1 cellular context compared by ENCODE assay signal in the genomic region with DNA sequence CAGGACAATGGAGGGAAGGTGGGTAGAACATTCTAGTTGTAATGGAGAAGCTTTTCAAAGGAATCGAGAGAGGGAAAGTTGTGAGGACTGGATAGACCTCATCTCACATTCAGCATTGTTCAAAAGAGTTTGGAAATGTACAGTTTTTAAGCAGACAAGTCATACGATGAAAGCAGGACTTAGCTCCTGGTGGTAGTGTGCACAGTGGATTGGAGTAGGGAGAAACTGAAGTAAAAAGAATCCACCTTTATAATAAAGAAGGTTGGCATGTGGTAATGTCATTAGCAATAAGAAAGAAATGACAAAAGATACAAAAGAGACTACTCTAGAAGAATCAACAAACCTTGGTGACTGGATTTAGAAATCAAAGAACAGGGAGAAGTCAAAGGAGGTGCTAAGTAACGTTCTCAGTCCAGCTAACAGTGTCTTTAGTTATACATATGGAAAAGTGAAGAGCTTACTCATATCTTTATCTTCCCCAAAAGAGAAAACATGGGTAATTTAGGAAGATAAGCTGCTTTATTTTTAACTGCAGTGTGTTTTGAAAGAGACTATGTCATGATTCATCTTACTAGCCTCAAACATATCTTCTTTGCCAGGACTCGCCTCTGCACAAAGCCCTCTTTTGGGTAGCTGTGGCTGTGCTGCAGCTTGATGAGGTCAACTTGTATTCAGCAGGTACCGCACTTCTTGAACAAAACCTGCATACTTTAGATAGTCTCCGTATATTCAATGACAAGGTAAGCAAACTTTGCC.
TF ChIP-seq lines count a peak whose summit lies in the region.

No MANE protein-coding gene starts in this region.

TF ChIP-seq in K562, 482 proteins besides CTCF, POLR2A, EP300 and RAD21 (continues in another document):
- TF ChIP-seq TEAD4 (IDR thresholded peaks at IDR 0.05; ENCODE audit: low read length) (peak; percentile 93), TEAD4 (CRISPR knock-in tag; IDR thresholded peaks at IDR 0.05; ENCODE audit: borderline replicate concordance) (no peak), SOX6 (IDR thresholded peaks at IDR 0.05) (peak; percentile 85), CBX3 (IDR thresholded peaks at IDR 0.05; ENCODE audit: borderline replicate concordance in 1 of 2, low read length in 2 of 2) (peak in 1 of 2 experiments; percentile 19; a peak in 1 of 3 replicates), POLR2AphosphoS5 (IDR thresholded peaks at IDR 0.05; ENCODE audit: control insufficient read depth, insufficient read depth, low read depth, low read length) (peak; percentile 70; the same call in 1 of the 2 replicates), SP2 (IDR thresholded peaks at IDR 0.05; ENCODE audit: extremely low read depth, low read depth, low read length, poor library complexity, severe bottlenecking) (no peak), JUND (IDR thresholded peaks at IDR 0.05; ENCODE audit: borderline replicate concordance, low read depth, low read length) (peak; percentile 88), JUND (tag; IDR thresholded peaks at IDR 0.05; ENCODE audit: borderline replicate concordance, low read depth, low read length) (peak; percentile 88; the same call in 2 of the 3 replicates), HNRNPUL1 (IDR thresholded peaks at IDR 0.05; ENCODE audit: low read length) (no peak), ZNF766 (CRISPR knock-in tag; conservative IDR thresholded peaks at IDR 0.05) (peak; percentile 45; the same call in 1 of the 2 replicates), ADNP (tag; IDR thresholded peaks at IDR 0.05) (peak; percentile 44; the same call in 1 of the 2 replicates), NCOA4 (IDR thresholded peaks at IDR 0.05; ENCODE audit: partially characterized antibody) (no peak), NBN (IDR thresholded peaks at IDR 0.05; ENCODE audit: low read depth) (peak; percentile 47; the same call in 1 of the 2 replicates), SMARCE1 (IDR thresholded peaks at IDR 0.05) (peak; percentile 92), KHSRP (IDR thresholded peaks at IDR 0.05) (no peak), ZNF175 (CRISPR knock-in tag; IDR thresholded peaks at IDR 0.05; ENCODE audit: low read depth) (0 out of 2 replicates have a peak, but pooled peaks have one; percentile 44), ZNF324 (CRISPR knock-in tag; IDR thresholded peaks at IDR 0.05) (no peak), STAT5A (IDR thresholded peaks at IDR 0.05; ENCODE audit: borderline replicate concordance, low read length) (peak; percentile 74), ZNF274 (IDR thresholded peaks at IDR 0.05; ENCODE audit: borderline replicate concordance, low read depth, low read length) (no peak), TAF15 (IDR thresholded peaks at IDR 0.05; ENCODE audit: low read depth, low read length) (no peak), NCOA1 (IDR thresholded peaks at IDR 0.05; ENCODE audit: low read depth) (0 out of 2 replicates have a peak, but pooled peaks have one; percentile 42), ZKSCAN8 (CRISPR knock-in tag; IDR thresholded peaks at IDR 0.05) (peak; percentile 97), ZNF583 (CRISPR knock-in tag; IDR thresholded peaks at IDR 0.05) (no peak), DPF2 (IDR thresholded peaks at IDR 0.05) (peak; percentile 95), FOXJ3 (CRISPR knock-in tag; IDR thresholded peaks at IDR 0.05) (no peak), ARHGAP35 (IDR thresholded peaks at IDR 0.05; ENCODE audit: partially characterized antibody) (no peak), BCOR (IDR thresholded peaks at IDR 0.05) (peak; percentile 25; the same call in 1 of the 2 replicates), MCM3 (IDR thresholded peaks at IDR 0.05) (no peak), MAFK (IDR thresholded peaks at IDR 0.05; ENCODE audit: low read length) (peak; percentile 27; the same call in 1 of the 2 replicates), RCOR1 (IDR thresholded peaks at IDR 0.05; ENCODE audit: borderline replicate concordance in 1 of 2, low read depth in 2 of 2, low read length in 2 of 2) (peak in 1 of 2 experiments; percentile 94; a peak in 2 of 4 replicates), CBFA2T3 (IDR thresholded peaks at IDR 0.05) (peak; percentile 95), HCFC1 (IDR thresholded peaks at IDR 0.05; ENCODE audit: low read depth, low read length) (no peak), MEF2A (IDR thresholded peaks at IDR 0.05; ENCODE audit: control insufficient read depth, low read depth, low read length) (peak; percentile 94), FOXK2 (conservative IDR thresholded peaks at IDR 0.05 in 1 of 2, IDR thresholded peaks at IDR 0.05 in 1 of 2; ENCODE audit: low read depth in 2 of 2) (peak; percentile 59 to 67)
- TF ChIP-seq, protein P1, sequence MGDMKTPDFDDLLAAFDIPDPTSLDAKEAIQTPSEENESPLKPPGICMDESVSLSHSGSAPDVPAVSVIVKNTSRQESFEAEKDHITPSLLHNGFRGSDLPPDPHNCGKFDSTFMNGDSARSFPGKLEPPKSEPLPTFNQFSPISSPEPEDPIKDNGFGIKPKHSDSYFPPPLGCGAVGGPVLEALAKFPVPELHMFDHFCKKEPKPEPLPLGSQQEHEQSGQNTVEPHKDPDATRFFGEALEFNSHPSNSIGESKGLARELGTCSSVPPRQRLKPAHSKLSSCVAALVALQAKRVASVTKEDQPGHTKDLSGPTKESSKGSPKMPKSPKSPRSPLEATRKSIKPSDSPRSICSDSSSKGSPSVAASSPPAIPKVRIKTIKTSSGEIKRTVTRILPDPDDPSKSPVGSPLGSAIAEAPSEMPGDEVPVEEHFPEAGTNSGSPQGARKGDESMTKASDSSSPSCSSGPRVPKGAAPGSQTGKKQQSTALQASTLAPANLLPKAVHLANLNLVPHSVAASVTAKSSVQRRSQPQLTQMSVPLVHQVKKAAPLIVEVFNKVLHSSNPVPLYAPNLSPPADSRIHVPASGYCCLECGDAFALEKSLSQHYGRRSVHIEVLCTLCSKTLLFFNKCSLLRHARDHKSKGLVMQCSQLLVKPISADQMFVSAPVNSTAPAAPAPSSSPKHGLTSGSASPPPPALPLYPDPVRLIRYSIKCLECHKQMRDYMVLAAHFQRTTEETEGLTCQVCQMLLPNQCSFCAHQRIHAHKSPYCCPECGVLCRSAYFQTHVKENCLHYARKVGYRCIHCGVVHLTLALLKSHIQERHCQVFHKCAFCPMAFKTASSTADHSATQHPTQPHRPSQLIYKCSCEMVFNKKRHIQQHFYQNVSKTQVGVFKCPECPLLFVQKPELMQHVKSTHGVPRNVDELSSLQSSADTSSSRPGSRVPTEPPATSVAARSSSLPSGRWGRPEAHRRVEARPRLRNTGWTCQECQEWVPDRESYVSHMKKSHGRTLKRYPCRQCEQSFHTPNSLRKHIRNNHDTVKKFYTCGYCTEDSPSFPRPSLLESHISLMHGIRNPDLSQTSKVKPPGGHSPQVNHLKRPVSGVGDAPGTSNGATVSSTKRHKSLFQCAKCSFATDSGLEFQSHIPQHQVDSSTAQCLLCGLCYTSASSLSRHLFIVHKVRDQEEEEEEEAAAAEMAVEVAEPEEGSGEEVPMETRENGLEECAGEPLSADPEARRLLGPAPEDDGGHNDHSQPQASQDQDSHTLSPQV (IDR thresholded peaks at IDR 0.05) = no peak
- TF ChIP-seq, protein P2, sequence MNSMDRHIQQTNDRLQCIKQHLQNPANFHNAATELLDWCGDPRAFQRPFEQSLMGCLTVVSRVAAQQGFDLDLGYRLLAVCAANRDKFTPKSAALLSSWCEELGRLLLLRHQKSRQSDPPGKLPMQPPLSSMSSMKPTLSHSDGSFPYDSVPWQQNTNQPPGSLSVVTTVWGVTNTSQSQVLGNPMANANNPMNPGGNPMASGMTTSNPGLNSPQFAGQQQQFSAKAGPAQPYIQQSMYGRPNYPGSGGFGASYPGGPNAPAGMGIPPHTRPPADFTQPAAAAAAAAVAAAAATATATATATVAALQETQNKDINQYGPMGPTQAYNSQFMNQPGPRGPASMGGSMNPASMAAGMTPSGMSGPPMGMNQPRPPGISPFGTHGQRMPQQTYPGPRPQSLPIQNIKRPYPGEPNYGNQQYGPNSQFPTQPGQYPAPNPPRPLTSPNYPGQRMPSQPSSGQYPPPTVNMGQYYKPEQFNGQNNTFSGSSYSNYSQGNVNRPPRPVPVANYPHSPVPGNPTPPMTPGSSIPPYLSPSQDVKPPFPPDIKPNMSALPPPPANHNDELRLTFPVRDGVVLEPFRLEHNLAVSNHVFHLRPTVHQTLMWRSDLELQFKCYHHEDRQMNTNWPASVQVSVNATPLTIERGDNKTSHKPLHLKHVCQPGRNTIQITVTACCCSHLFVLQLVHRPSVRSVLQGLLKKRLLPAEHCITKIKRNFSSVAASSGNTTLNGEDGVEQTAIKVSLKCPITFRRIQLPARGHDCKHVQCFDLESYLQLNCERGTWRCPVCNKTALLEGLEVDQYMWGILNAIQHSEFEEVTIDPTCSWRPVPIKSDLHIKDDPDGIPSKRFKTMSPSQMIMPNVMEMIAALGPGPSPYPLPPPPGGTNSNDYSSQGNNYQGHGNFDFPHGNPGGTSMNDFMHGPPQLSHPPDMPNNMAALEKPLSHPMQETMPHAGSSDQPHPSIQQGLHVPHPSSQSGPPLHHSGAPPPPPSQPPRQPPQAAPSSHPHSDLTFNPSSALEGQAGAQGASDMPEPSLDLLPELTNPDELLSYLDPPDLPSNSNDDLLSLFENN (IDR thresholded peaks at IDR 0.05; ENCODE audit: low read depth in 2 of 2, low read length in 2 of 2) = peak in 1 of 2 experiments; percentile 51; a peak in 1 of 4 replicates
- TF ChIP-seq, protein P3, sequence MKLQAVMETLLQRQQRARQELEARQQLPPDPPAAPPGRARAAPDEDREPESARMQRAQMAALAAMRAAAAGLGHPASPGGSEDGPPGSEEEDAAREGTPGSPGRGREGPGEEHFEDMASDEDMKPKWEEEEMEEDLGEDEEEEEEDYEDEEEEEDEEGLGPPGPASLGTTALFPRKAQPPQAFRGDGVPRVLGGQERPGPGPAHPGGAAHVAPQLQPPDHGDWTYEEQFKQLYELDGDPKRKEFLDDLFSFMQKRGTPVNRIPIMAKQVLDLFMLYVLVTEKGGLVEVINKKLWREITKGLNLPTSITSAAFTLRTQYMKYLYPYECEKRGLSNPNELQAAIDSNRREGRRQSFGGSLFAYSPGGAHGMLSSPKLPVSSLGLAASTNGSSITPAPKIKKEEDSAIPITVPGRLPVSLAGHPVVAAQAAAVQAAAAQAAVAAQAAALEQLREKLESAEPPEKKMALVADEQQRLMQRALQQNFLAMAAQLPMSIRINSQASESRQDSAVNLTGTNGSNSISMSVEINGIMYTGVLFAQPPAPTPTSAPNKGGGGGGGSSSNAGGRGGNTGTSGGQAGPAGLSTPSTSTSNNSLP (IDR thresholded peaks at IDR 0.05; ENCODE audit: borderline replicate concordance, low read depth, low read length) = peak; percentile 83
- TF ChIP-seq, protein P4, sequence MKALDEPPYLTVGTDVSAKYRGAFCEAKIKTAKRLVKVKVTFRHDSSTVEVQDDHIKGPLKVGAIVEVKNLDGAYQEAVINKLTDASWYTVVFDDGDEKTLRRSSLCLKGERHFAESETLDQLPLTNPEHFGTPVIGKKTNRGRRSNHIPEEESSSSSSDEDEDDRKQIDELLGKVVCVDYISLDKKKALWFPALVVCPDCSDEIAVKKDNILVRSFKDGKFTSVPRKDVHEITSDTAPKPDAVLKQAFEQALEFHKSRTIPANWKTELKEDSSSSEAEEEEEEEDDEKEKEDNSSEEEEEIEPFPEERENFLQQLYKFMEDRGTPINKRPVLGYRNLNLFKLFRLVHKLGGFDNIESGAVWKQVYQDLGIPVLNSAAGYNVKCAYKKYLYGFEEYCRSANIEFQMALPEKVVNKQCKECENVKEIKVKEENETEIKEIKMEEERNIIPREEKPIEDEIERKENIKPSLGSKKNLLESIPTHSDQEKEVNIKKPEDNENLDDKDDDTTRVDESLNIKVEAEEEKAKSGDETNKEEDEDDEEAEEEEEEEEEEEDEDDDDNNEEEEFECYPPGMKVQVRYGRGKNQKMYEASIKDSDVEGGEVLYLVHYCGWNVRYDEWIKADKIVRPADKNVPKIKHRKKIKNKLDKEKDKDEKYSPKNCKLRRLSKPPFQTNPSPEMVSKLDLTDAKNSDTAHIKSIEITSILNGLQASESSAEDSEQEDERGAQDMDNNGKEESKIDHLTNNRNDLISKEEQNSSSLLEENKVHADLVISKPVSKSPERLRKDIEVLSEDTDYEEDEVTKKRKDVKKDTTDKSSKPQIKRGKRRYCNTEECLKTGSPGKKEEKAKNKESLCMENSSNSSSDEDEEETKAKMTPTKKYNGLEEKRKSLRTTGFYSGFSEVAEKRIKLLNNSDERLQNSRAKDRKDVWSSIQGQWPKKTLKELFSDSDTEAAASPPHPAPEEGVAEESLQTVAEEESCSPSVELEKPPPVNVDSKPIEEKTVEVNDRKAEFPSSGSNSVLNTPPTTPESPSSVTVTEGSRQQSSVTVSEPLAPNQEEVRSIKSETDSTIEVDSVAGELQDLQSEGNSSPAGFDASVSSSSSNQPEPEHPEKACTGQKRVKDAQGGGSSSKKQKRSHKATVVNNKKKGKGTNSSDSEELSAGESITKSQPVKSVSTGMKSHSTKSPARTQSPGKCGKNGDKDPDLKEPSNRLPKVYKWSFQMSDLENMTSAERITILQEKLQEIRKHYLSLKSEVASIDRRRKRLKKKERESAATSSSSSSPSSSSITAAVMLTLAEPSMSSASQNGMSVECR (CRISPR knock-in tag; IDR thresholded peaks at IDR 0.05) = no peak
- TF ChIP-seq, protein P5, sequence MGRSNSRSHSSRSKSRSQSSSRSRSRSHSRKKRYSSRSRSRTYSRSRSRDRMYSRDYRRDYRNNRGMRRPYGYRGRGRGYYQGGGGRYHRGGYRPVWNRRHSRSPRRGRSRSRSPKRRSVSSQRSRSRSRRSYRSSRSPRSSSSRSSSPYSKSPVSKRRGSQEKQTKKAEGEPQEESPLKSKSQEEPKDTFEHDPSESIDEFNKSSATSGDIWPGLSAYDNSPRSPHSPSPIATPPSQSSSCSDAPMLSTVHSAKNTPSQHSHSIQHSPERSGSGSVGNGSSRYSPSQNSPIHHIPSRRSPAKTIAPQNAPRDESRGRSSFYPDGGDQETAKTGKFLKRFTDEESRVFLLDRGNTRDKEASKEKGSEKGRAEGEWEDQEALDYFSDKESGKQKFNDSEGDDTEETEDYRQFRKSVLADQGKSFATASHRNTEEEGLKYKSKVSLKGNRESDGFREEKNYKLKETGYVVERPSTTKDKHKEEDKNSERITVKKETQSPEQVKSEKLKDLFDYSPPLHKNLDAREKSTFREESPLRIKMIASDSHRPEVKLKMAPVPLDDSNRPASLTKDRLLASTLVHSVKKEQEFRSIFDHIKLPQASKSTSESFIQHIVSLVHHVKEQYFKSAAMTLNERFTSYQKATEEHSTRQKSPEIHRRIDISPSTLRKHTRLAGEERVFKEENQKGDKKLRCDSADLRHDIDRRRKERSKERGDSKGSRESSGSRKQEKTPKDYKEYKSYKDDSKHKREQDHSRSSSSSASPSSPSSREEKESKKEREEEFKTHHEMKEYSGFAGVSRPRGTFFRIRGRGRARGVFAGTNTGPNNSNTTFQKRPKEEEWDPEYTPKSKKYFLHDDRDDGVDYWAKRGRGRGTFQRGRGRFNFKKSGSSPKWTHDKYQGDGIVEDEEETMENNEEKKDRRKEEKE (IDR thresholded peaks at IDR 0.05; ENCODE audit: borderline replicate concordance in 1 of 2, control insufficient read depth in 1 of 2, low read depth in 2 of 2, low read length in 1 of 2) = peak in 1 of 2 experiments; percentile 31; a peak in 1 of 4 replicates
- TF ChIP-seq, protein P6, sequence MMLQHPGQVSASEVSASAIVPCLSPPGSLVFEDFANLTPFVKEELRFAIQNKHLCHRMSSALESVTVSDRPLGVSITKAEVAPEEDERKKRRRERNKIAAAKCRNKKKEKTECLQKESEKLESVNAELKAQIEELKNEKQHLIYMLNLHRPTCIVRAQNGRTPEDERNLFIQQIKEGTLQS (IDR thresholded peaks at IDR 0.05) = peak; percentile 82
- TF ChIP-seq, protein P6 (CRISPR knock-in tag; conservative IDR thresholded peaks at IDR 0.05) = no peak
